8 cellular contexts compared by ENCODE assay signal in genomic region chr9:96666653-96667362, GRCh38. TPM values are rescaled to one million over a fixed set of nuclear protein-coding genes. Genes with fewer than 3 reads are reported as not detected.
DNase-seq lines count a peak whose midpoint lies in the region; ATAC-seq and TF ChIP-seq lines count a peak whose summit lies in the region.
"Not testable (repeated sequence)": the region's sequence is repeated elsewhere in the genome, so short reads cannot be mapped to it uniquely, and the experiment has no call there.

No MANE protein-coding gene starts in this region.

- DNase-seq in HFF-Myc (ENCODE audit: extremely low read depth, low read depth); breast epithelium (ENCODE audit: low spot score in 2 of 2); left ventricle myocardium inferior: not testable (repeated sequence)
- peak; percentile 21 for DNase-seq in NCI-H146 (lab: John Stamatoyannopoulos, UW)
- peak; percentile 89 for DNase-seq in osteoblast (ENCODE audit: insufficient read length, low spot score, missing footprints)

- not testable (repeated sequence) for TF ChIP-seq POLR2A in breast epithelium (IDR thresholded peaks at IDR 0.05)

- H2AFZ ChIP-seq in osteoblast (ENCODE audit: low read length), result peak overlapping the region; percentile 70

- not testable (repeated sequence) for H4K20me1 ChIP-seq in osteoblast (ENCODE audit: insufficient read depth, low read length)

- peak; percentile 82 for TF ChIP-seq CTCF in 22Rv1 (IDR thresholded peaks at IDR 0.05)
- TF ChIP-seq CTCF in GM12873 (IDR thresholded peaks at IDR 0.05; ENCODE audit: insufficient read depth, low read depth, low read length, missing control alignments), result peak; percentile 59
- peak; percentile 55 for TF ChIP-seq CTCF in HFF-Myc (IDR thresholded peaks at IDR 0.05; ENCODE audit: low read depth, low read length, missing control alignments)
- peak; percentile 61 to 75 (median 64) for TF ChIP-seq CTCF in breast epithelium (IDR thresholded peaks at IDR 0.05)
- TF ChIP-seq CTCF in left ventricle myocardium inferior (IDR thresholded peaks at IDR 0.05; ENCODE audit: borderline replicate concordance), result peak; percentile 82
- peak; percentile 68 for TF ChIP-seq CTCF in osteoblast (IDR thresholded peaks at IDR 0.05; ENCODE audit: extremely low read depth, low read depth, low read length)

- not testable (repeated sequence) for H3K4me3 ChIP-seq in HFF-Myc (replicated peaks; ENCODE audit: low read depth, low read length); breast epithelium; left ventricle myocardium inferior
- H3K4me3 ChIP-seq in osteoblast (ENCODE audit: insufficient read depth, low read length), result peak overlapping the region; percentile 27

- H3K4me1 ChIP-seq in breast epithelium; left ventricle myocardium inferior; osteoblast (ENCODE audit: insufficient read depth, low read length): not testable (repeated sequence)

- not testable (repeated sequence) for H3K79me2 ChIP-seq in osteoblast (ENCODE audit: insufficient read depth, low read length)

- H3K27ac ChIP-seq in 22Rv1; breast epithelium; left ventricle myocardium inferior (replicated peaks); osteoblast (ENCODE audit: low read depth, low read length): not testable (repeated sequence)

- not testable (repeated sequence) for H3K9me3 ChIP-seq in breast epithelium; left ventricle myocardium inferior (replicated peaks); osteoblast (ENCODE audit: low read depth, low read length)

- peak overlapping the region; percentile 61 for H3K4me2 ChIP-seq in osteoblast (ENCODE audit: insufficient read depth, low read length)

- not testable (repeated sequence) for H3K27me3 ChIP-seq in breast epithelium; left ventricle myocardium inferior (ENCODE audit: low read depth); osteoblast (ENCODE audit: insufficient read depth, low read length)

- not testable (repeated sequence) for H3K36me3 ChIP-seq in breast epithelium; left ventricle myocardium inferior; osteoblast (ENCODE audit: insufficient read depth, low read length)

- intact Hi-C loops in breast epithelium (cut with DNase I; ENCODE audit: low total_unique reads), result not testable (repeated sequence)
- intact Hi-C loops in left ventricle myocardium inferior (cut with micrococcal nuclease), result loop anchor here (10.0 kb wide), 1 partner anchor 342 kb away; no protein-coding TSS in a partner anchor

- ATAC-seq in SK-N-SH treated with all-trans-retinoic acid at 6 μM for 48 hours, result peak; percentile 83

RNA-seq across cellular contexts. Expression of gene PRXL2C, which starts 11.7 kb away (rescaled TPM):
- total RNA-seq in breast epithelium (10 to 100 TPM; 14.3 to 26.1 (median 16.1) TPM), left ventricle myocardium inferior (26.8 TPM), osteoblast (30.8 and 36.5 TPM in 2 replicates)

RNA-seq across cellular contexts. Expression of gene CDC14B, which starts 47.2 kb away (rescaled TPM):
- total RNA-seq in breast epithelium, result 10 to 100 TPM; 22.0 to 33.4 (median 23.9) TPM
- total RNA-seq in left ventricle myocardium inferior, result 26.4 TPM
- 43.4 and 44.2 TPM in 2 replicates for total RNA-seq in osteoblast
